ENCODE assay signal across 10 cellular contexts in genomic region chr5:126370796-126371718, GRCh38. TPM values are rescaled to one million over a fixed set of nuclear protein-coding genes. Genes with fewer than 3 reads are reported as not detected.
DNase-seq lines count a peak whose midpoint lies in the region; ATAC-seq and TF ChIP-seq lines count a peak whose summit lies in the region.
"Had no signal": no experiment of that assay in that cellular context is flagged by ENCODE, and none has a peak within 500 bp of the region (broad histone marks: within the 10 kb centered on the region; RNA-seq: fewer than 3 reads in every experiment).

No MANE protein-coding gene starts in this region.

- ATAC-seq in aorta (ENCODE audit: low FRiP score) (peak; percentile 26), GM19395 (IDR thresholded peaks at IDR 0.05; ENCODE audit: unreplicated experiment) (no peak)

- no peaks in the 10 kb centered on the region for H3K9me3 ChIP-seq in left ventricle myocardium inferior (replicated peaks)
- no peaks in the 10 kb centered on the region for H3K9me3 ChIP-seq in aorta (ENCODE audit: control insufficient read depth, low read length)
- no peaks in the 10 kb centered on the region for H3K9me3 ChIP-seq in suprapubic skin

- H3K27me3 ChIP-seq in left ventricle myocardium inferior (ENCODE audit: low read depth) (no peaks in the 10 kb centered on the region), aorta (ENCODE audit: control insufficient read depth in 1 of 2, insufficient read depth in 2 of 2, low read length in 1 of 2) (no peaks in the 10 kb centered on the region), suprapubic skin (no peaks in the 10 kb centered on the region)

- intact Hi-C loops in left ventricle myocardium inferior (cut with micrococcal nuclease) = no loop called here
- intact Hi-C loops in cardiac septum (cut with DNase I) = no loop called here
- intact Hi-C loops in aorta (cut with DNase I) = no loop called here

- peaks cover 10% of the 10 kb centered on the region for H3K4me1 ChIP-seq in left ventricle myocardium inferior
- peaks cover 2 to 4% of the 10 kb centered on the region in 2 donors for H3K4me1 ChIP-seq in aorta (ENCODE audit: control insufficient read depth in 1 of 2, insufficient read depth in 2 of 2, low read length in 2 of 2)
- peaks cover 27% of the 10 kb centered on the region for H3K4me1 ChIP-seq in suprapubic skin
- H3K4me1 ChIP-seq: parathyroid adenoma had no signal

- WGBS in aorta, 2 donors = 89 to 90% methylated on average over 12 of the region's 12 CpGs
- WGBS in suprapubic skin = 94% methylated on average over 12 of the region's 12 CpGs

- DNase-seq in left ventricle myocardium inferior (no peak), cardiac septum (ENCODE audit: low spot score) (no peak), amniotic epithelial cell (ENCODE audit: low read depth) (peak; percentile 48), kidney tubule cell (ENCODE audit: low spot score) (peak; percentile 93), aorta (no peak), H4 (ENCODE audit: low spot score) (no peak), suprapubic skin (ENCODE audit: low spot score in 2 of 2) (no peak)
- DNase-seq: erythroblast had no signal

- H3K36me3 ChIP-seq in left ventricle myocardium inferior (no peaks in the 10 kb centered on the region), aorta (ENCODE audit: control insufficient read depth in 1 of 2, insufficient read depth in 2 of 2, low read length in 1 of 2) (no peaks in the 10 kb centered on the region), suprapubic skin (no peaks in the 10 kb centered on the region)

- H3K4me3 ChIP-seq in left ventricle myocardium inferior (no peak overlapping the region), aorta (ENCODE audit: low read length in 2 of 2) (no peak overlapping the region), suprapubic skin (no peak overlapping the region)

- no peak for TF ChIP-seq EP300 in suprapubic skin (IDR thresholded peaks at IDR 0.05)

- TF ChIP-seq CTCF in left ventricle myocardium inferior (IDR thresholded peaks at IDR 0.05; ENCODE audit: borderline replicate concordance) (no peak), suprapubic skin (IDR thresholded peaks at IDR 0.05) (no peak)

- peak overlapping the region; percentile 26 for H3K27ac ChIP-seq in left ventricle myocardium inferior (replicated peaks)
- peak overlapping the region in 1 of 2 donors; percentile 28 for H3K27ac ChIP-seq in aorta (ENCODE audit: low read depth in 1 of 2, low read length in 2 of 2)
- no peak overlapping the region for H3K27ac ChIP-seq in suprapubic skin
- H3K27ac ChIP-seq: parathyroid adenoma had no signal

- TF ChIP-seq POLR2A in suprapubic skin (IDR thresholded peaks at IDR 0.05) = no peak

RNA-seq across cellular contexts. Expression of gene GRAMD2B, which starts 52.2 kb away (rescaled TPM):
- total RNA-seq in left ventricle myocardium inferior = 24.6 TPM
- total RNA-seq in cardiac septum = 33.4 TPM
- total RNA-seq in aorta = 10 to 100 TPM; 30.6 to 44.7 TPM
- 10 to 100 TPM; 22.5 to 34.6 TPM for polyA plus RNA-seq in aorta
- 0.52 TPM in 1 of 2 replicates, not detected in the other for total RNA-seq in H4 (2014; rRNA removed; shearing (Covaris generic))
- 10 to 100 TPM; 43.9 to 85.0 (median 52.3) TPM for total RNA-seq in suprapubic skin

Comparison
In these comparisons a context has a peak if more than half of its experiments do, and no peak if none do; other contexts are left out.
1. DNase-seq: peak in amniotic epithelial cell (single experiment) and kidney tubule cell (single experiment); none in left ventricle myocardium inferior (single experiment), cardiac septum (single experiment), aorta (0 of 2), H4 (single experiment) and suprapubic skin (0 of 2).
2. RNA of gene GRAMD2B, which starts 52.2 kb away (total RNA-seq): 43.9 to 85.0 TPM in suprapubic skin, 30.6 to 44.7 TPM in aorta, 33.4 TPM in cardiac septum (single experiment) and 24.6 TPM in left ventricle myocardium inferior (single experiment); 0.52 TPM in H4; every median in the first group is over 10 times any median in the second.